Comparison of ENCODE assay signal across 2 cellular contexts in genomic region chr5:112718344-112718743, GRCh38.
TF ChIP-seq lines count a peak whose summit lies in the region.

No MANE protein-coding gene starts in this region.

TF ChIP-seq in GM23338, 12 proteins besides CTCF, POLR2A, EP300 and RAD21:
- TF ChIP-seq EZH2phosphoT487 (IDR thresholded peaks at IDR 0.05; ENCODE audit: unreplicated experiment) (no peak), NANOG (IDR thresholded peaks at IDR 0.05; ENCODE audit: borderline replicate concordance) (no peak), ZNF114 (CRISPR knock-in tag; IDR thresholded peaks at IDR 0.05) (no peak), JUNB (IDR thresholded peaks at IDR 0.05; ENCODE audit: unreplicated experiment) (no peak), ETS1 (IDR thresholded peaks at IDR 0.05) (no peak), CREB1 (CRISPR knock-in tag; IDR thresholded peaks at IDR 0.05; ENCODE audit: low read depth) (no peak), EZH2 (IDR thresholded peaks at IDR 0.05; ENCODE audit: low read depth, unreplicated experiment) (no peak), POLR2AphosphoS5 (IDR thresholded peaks at IDR 0.05; ENCODE audit: low read depth) (no peak), ZNF331 (CRISPR knock-in tag; IDR thresholded peaks at IDR 0.05; ENCODE audit: low read depth) (no peak), REST (IDR thresholded peaks at IDR 0.05; ENCODE audit: unreplicated experiment) (no peak), ZNF462 (CRISPR knock-in tag; IDR thresholded peaks at IDR 0.05) (no peak)

TF ChIP-seq in H1, 55 proteins besides CTCF, POLR2A, EP300 and RAD21:
- TF ChIP-seq GABPA (IDR thresholded peaks at IDR 0.05; ENCODE audit: borderline replicate concordance, insufficient read depth, low read length), result no peak
- TF ChIP-seq SIN3A (conservative IDR thresholded peaks at IDR 0.05 in 1 of 2, IDR thresholded peaks at IDR 0.05 in 1 of 2; ENCODE audit: low read depth in 1 of 2, low read length in 2 of 2), result no peak
- TF ChIP-seq SP4 (IDR thresholded peaks at IDR 0.05; ENCODE audit: low read length), result no peak
- no peak for TF ChIP-seq RBBP5 (IDR thresholded peaks at IDR 0.05; ENCODE audit: borderline replicate concordance, low read depth, low read length)
- TF ChIP-seq MAFK (IDR thresholded peaks at IDR 0.05; ENCODE audit: low read depth, low read length), result no peak
- no peak for TF ChIP-seq JUN (IDR thresholded peaks at IDR 0.05; ENCODE audit: low read depth, low read length)
- no peak for TF ChIP-seq GTF2F1 (IDR thresholded peaks at IDR 0.05; ENCODE audit: borderline replicate concordance, low read depth, low read length)
- TF ChIP-seq SP1 (IDR thresholded peaks at IDR 0.05; ENCODE audit: low read depth, low read length), result no peak
- TF ChIP-seq TCF12 (IDR thresholded peaks at IDR 0.05; ENCODE audit: low read depth, low read length), result no peak
- no peak for TF ChIP-seq RXRA (IDR thresholded peaks at IDR 0.05; ENCODE audit: insufficient read depth, low read depth, low read length)
- TF ChIP-seq CREB1 (IDR thresholded peaks at IDR 0.05), result no peak
